Comparison of ENCODE assay signal across 2 cellular contexts in genomic region chr16:89443727-89444084, GRCh38.
TF ChIP-seq lines count a peak whose summit lies in the region.

No MANE protein-coding gene starts in this region.

TF ChIP-seq in A549, 52 proteins besides CTCF, POLR2A, EP300 and RAD21 (continued from another document):
- TF ChIP-seq MAZ (IDR thresholded peaks at IDR 0.05; ENCODE audit: borderline replicate concordance, low read depth, low read length) (no peak), MAFK (IDR thresholded peaks at IDR 0.05; ENCODE audit: partially characterized antibody) (no peak), USF2 (IDR thresholded peaks at IDR 0.05) (no peak), NFE2L2 (conservative IDR thresholded peaks at IDR 0.05; ENCODE audit: low read length) (no peak), MYC (IDR thresholded peaks at IDR 0.05; ENCODE audit: borderline replicate concordance, low read length) (no peak), FOXS1 (CRISPR knock-in tag; IDR thresholded peaks at IDR 0.05) (no peak), ZSCAN20 (CRISPR knock-in tag; IDR thresholded peaks at IDR 0.05) (no peak), SREBF2 (IDR thresholded peaks at IDR 0.05) (no peak), JUN (IDR thresholded peaks at IDR 0.05) (no peak), RCOR1 (IDR thresholded peaks at IDR 0.05; ENCODE audit: low read depth, low read length) (no peak), CBX8 (IDR thresholded peaks at IDR 0.05) (no peak), HDAC2 (IDR thresholded peaks at IDR 0.05) (no peak), MAX (IDR thresholded peaks at IDR 0.05) (no peak)

TF ChIP-seq in IMR-90, 13 proteins besides CTCF, POLR2A, EP300 and RAD21 (continued from another document):
- no peak for TF ChIP-seq MAZ (IDR thresholded peaks at IDR 0.05; ENCODE audit: borderline replicate concordance, low read depth, low read length)
- TF ChIP-seq SMC3 (IDR thresholded peaks at IDR 0.05; ENCODE audit: low read depth, low read length) = no peak
- TF ChIP-seq RCOR1 (IDR thresholded peaks at IDR 0.05; ENCODE audit: insufficient replicate concordance, low read length) = no peak
- TF ChIP-seq NFE2L2 (IDR thresholded peaks at IDR 0.05; ENCODE audit: low read depth, low read length) = no peak
- TF ChIP-seq MAFK (IDR thresholded peaks at IDR 0.05; ENCODE audit: low read depth, low read length) = no peak
- TF ChIP-seq CEBPB (IDR thresholded peaks at IDR 0.05; ENCODE audit: low read depth, low read length) = no peak
- no peak for TF ChIP-seq ELK1 (IDR thresholded peaks at IDR 0.05; ENCODE audit: borderline replicate concordance, low read depth, low read length)
- TF ChIP-seq MXI1 (IDR thresholded peaks at IDR 0.05; ENCODE audit: borderline replicate concordance, low read depth, low read length) = no peak
- TF ChIP-seq RFX5 (IDR thresholded peaks at IDR 0.05; ENCODE audit: low read depth, low read length) = no peak
- TF ChIP-seq BHLHE40 (IDR thresholded peaks at IDR 0.05; ENCODE audit: low read depth, low read length) = no peak
- TF ChIP-seq CHD1 (IDR thresholded peaks at IDR 0.05; ENCODE audit: low read depth, low read length) = no peak
